Comparison of ENCODE assay signal across 23 cellular contexts in genomic region chr11:34209809-34210208, GRCh38.
DNase-seq lines count a peak whose midpoint lies in the region; ATAC-seq, FAIRE-seq and TF ChIP-seq lines count a peak whose summit lies in the region.
"Had no signal": no experiment of that assay in that cellular context is flagged by ENCODE, and none has a peak within 500 bp of the region (broad histone marks: within the 10 kb centered on the region; RNA-seq: fewer than 3 reads in every experiment).

No MANE protein-coding gene starts in this region.

- no peaks in the 10 kb centered on the region for H3K27me3 ChIP-seq in GM23248 (replicated peaks; ENCODE audit: insufficient read depth)
- H3K27me3 ChIP-seq: stomach, thyroid gland had no signal

- no peak overlapping the region for H3K27ac Mint-ChIP-seq in WTC11
- H3K27ac Mint-ChIP-seq in activated T-helper 1 cell treated with anti-CD3 and anti-CD28 coated beads, Interleukin-12 subunit alpha, Interleukin-12 subunit beta, Interleukin-2, Interleukin-4 antibody, amounts not matched to agents 30 ng/mL and 10 ng/mL and 1 ng/mL, durations not matched to agents 14 hours and 24 hours and 36 hours = no peak overlapping the region
- H3K27ac Mint-ChIP-seq: activated naive CD4-positive, alpha-beta T cell treated with anti-CD3 and anti-CD28 coated beads, Interleukin-2, amount 10 ng/mL, durations not matched to agents 7 days and 5 days had no signal

- WGBS in A549 (ENCODE audit: missing lambda C conversion rate) = 60% methylated on average over 5 of the region's 5 CpGs
- WGBS in GM23248 (ENCODE audit: low coverage in 1 of 2, low lambda C conversion rate in 2 of 2, missing lambda C conversion rate in 2 of 2), 2 experiments = 66 to 75% methylated on average over 5 of the region's 5 CpGs

- 0 out of 2 replicates have a peak, but pooled peaks cover 4% of the 10 kb centered on the region for H3K79me2 ChIP-seq in GM23248 (ENCODE audit: insufficient read depth)

- no peak for FAIRE-seq in A549 (lab: Jason Lieb, UNC)
- no peak for FAIRE-seq in D721Med (lab: Jason Lieb, UNC)
- FAIRE-seq: colon, GM12891 had no signal

- ATAC-seq in A549 (peak in 1 of 2 experiments; percentile 47; a peak in 3 of 6 replicates), WTC11 (peak; percentile 74), left colon (peak; percentile 57), HG02973 (IDR thresholded peaks at IDR 0.05; ENCODE audit: unreplicated experiment) (no peak)
- ATAC-seq: activated CD4-positive, CD25-positive, alpha-beta regulatory T cell treated with anti-CD3 and anti-CD28 coated beads, Interleukin-2, amount 50 U/mL, for 24 hours had no signal

- no peak overlapping the region for H3K4me3 ChIP-seq in A549
- no peak overlapping the region for H3K4me3 ChIP-seq in GM23248
- H3K4me3 ChIP-seq: SK-N-MC, stomach, thyroid gland had no signal

- H3K4me1 Mint-ChIP-seq in WTC11 = peaks cover 38% of the 10 kb centered on the region
- H3K4me1 Mint-ChIP-seq in activated T-helper 1 cell treated with anti-CD3 and anti-CD28 coated beads, Interleukin-12 subunit alpha, Interleukin-12 subunit beta, Interleukin-2, Interleukin-4 antibody, amounts not matched to agents 30 ng/mL and 10 ng/mL and 1 ng/mL, durations not matched to agents 14 hours and 24 hours and 36 hours (ENCODE audit: low read depth) = peaks cover 29% of the 10 kb centered on the region
- H3K4me1 Mint-ChIP-seq: activated naive CD4-positive, alpha-beta T cell treated with anti-CD3 and anti-CD28 coated beads, Interleukin-2, amount 10 ng/mL, durations not matched to agents 7 days and 5 days had no signal

- CTCF ChIA-PET in A549 (lab: Yijun Ruan, JAX) (interaction anchor here (0.6 to 3.7 kb wide), 8 partner anchors 16 to 152 kb away, joined by 3 to 20 read pairs (median 3); no protein-coding TSS in a partner anchor), WTC11 (lab: Charles Lee) (interaction anchor here (0.6 to 2.7 kb wide), 10 partner anchors 16 to 154 kb away, joined by 3 to 17 read pairs (median 4); partner anchors contain the start of gene ABTB2)

- H3K27ac ChIP-seq in A549 (peak overlapping the region in 1 of 2 experiments; percentile 72; a peak in 2 of 6 replicates), GM23248 (no peak overlapping the region)
- H3K27ac ChIP-seq: RWPE1, SK-N-MC, stomach, thyroid gland had no signal

- DNase-seq in A549 (ENCODE audit: low read depth in 1 of 2, low spot score in 1 of 2) (peak in 1 of 2 experiments; percentile 52), GM23248 (peak; percentile 20), WTC11 (ENCODE audit: low spot score) (peak; percentile 25), left colon (no peak), D721Med (ENCODE audit: insufficient read length, low spot score) (no peak)
- DNase-seq in activated T-helper 1 cell treated with anti-CD3 and anti-CD28 coated beads, Interleukin-12 subunit alpha, Interleukin-12 subunit beta, Interleukin-2, Interleukin-4 antibody, amounts not matched to agents 30 ng/mL and 10 ng/mL and 1 ng/mL, durations not matched to agents 14 hours and 24 hours and 36 hours (ENCODE audit: low spot score) = no peak
- DNase-seq: activated CD4-positive, alpha-beta T cell treated with anti-CD3 and anti-CD28 coated beads, Interleukin-2, amount 50 U/mL, for 48 hours; activated naive CD4-positive, alpha-beta T cell treated with anti-CD3 and anti-CD28 coated beads, Interleukin-2, amount 10 ng/mL, durations not matched to agents 7 days and 5 days; COR-L47; effector CD8-positive, alpha-beta T cell; KBM-7; mammary epithelial cell; NCI-H1436; NCI-H2081 treated with DMSO at 0.1 percent for 48 hours; NCI-H345; stomach; thyroid gland had no signal

- H4K20me1 ChIP-seq in GM23248 (ENCODE audit: insufficient read depth) = peaks cover 5% of the 10 kb centered on the region; the same call in 1 of the 2 replicates

- no peak for TF ChIP-seq CTCF in A549 (IDR thresholded peaks at IDR 0.05)
- TF ChIP-seq CTCF in WTC11 (IDR thresholded peaks at IDR 0.05) = no peak
- TF ChIP-seq CTCF in D721Med (IDR thresholded peaks at IDR 0.05; ENCODE audit: insufficient read depth, missing control alignments) = no peak

- intact Hi-C loops in left colon (cut with DNase I, micrococcal nuclease) = no loop called here
- intact Hi-C loops in activated T-helper 1 cell treated with anti-CD3 and anti-CD28 coated beads, Interleukin-12 subunit alpha, Interleukin-12 subunit beta, Interleukin-2, Interleukin-4 antibody, amounts not matched to agents 30 ng/mL and 10 ng/mL and 1 ng/mL, durations not matched to agents 14 hours and 24 hours and 36 hours (cut with micrococcal nuclease) = no loop called here

- H3K9me3 ChIP-seq in A549 (no peaks in the 10 kb centered on the region), GM23248 (ENCODE audit: low read depth) (no peaks in the 10 kb centered on the region)
- H3K9me3 ChIP-seq: stomach, thyroid gland had no signal

- POLR2A ChIA-PET in A549 (lab: Yijun Ruan, JAX) (interaction anchor here (2.0 kb wide), 1 partner anchor 148 kb away, joined by 5 read pairs; the partner anchor contains the start of gene ABTB2), WTC11 (lab: Charles Lee) (no interaction called here)

- peak in 1 of 2 experiments; percentile 48; a peak in 2 of 5 replicates for TF ChIP-seq RAD21 in A549 (conservative IDR thresholded peaks at IDR 0.05 in 1 of 2, IDR thresholded peaks at IDR 0.05 in 1 of 2)

- no peaks in the 10 kb centered on the region for H3K27me3 Mint-ChIP-seq in WTC11 (ENCODE audit: low read depth)
- H3K27me3 Mint-ChIP-seq in activated T-helper 1 cell treated with anti-CD3 and anti-CD28 coated beads, Interleukin-12 subunit alpha, Interleukin-12 subunit beta, Interleukin-2, Interleukin-4 antibody, amounts not matched to agents 30 ng/mL and 10 ng/mL and 1 ng/mL, durations not matched to agents 14 hours and 24 hours and 36 hours (ENCODE audit: insufficient read depth) = peaks cover 16% of the 10 kb centered on the region

- H3K9me2 ChIP-seq in GM23248 (ENCODE audit: insufficient read depth) = no peaks in the 10 kb centered on the region

- no peaks in the 10 kb centered on the region for H3K9me3 Mint-ChIP-seq in WTC11
- no peaks in the 10 kb centered on the region for H3K9me3 Mint-ChIP-seq in activated T-helper 1 cell treated with anti-CD3 and anti-CD28 coated beads, Interleukin-12 subunit alpha, Interleukin-12 subunit beta, Interleukin-2, Interleukin-4 antibody, amounts not matched to agents 30 ng/mL and 10 ng/mL and 1 ng/mL, durations not matched to agents 14 hours and 24 hours and 36 hours
- H3K9me3 Mint-ChIP-seq: activated naive CD4-positive, alpha-beta T cell treated with anti-CD3 and anti-CD28 coated beads, Interleukin-2, amount 10 ng/mL, durations not matched to agents 7 days and 5 days had no signal

- H3K4me3 Mint-ChIP-seq in WTC11 = no peak overlapping the region
- no peak overlapping the region for H3K4me3 Mint-ChIP-seq in activated T-helper 1 cell treated with anti-CD3 and anti-CD28 coated beads, Interleukin-12 subunit alpha, Interleukin-12 subunit beta, Interleukin-2, Interleukin-4 antibody, amounts not matched to agents 30 ng/mL and 10 ng/mL and 1 ng/mL, durations not matched to agents 14 hours and 24 hours and 36 hours
- H3K4me3 Mint-ChIP-seq: activated naive CD4-positive, alpha-beta T cell treated with anti-CD3 and anti-CD28 coated beads, Interleukin-2, amount 10 ng/mL, durations not matched to agents 7 days and 5 days had no signal

- peaks cover 27% of the 10 kb centered on the region for H3F3A ChIP-seq in GM23248 (ENCODE audit: insufficient read depth)

- H3K4me1 ChIP-seq in A549 (peaks cover 77% of the 10 kb centered on the region), GM23248 (ENCODE audit: insufficient read depth) (peaks cover 31% of the 10 kb centered on the region)

- TF ChIP-seq EP300 in A549 (IDR thresholded peaks at IDR 0.05) = no peak

- H3K4me2 ChIP-seq in A549 (no peak overlapping the region), GM23248 (ENCODE audit: unreplicated experiment) (no peak overlapping the region)

- no peaks in the 10 kb centered on the region for H3K36me3 Mint-ChIP-seq in WTC11
- H3K36me3 Mint-ChIP-seq in activated T-helper 1 cell treated with anti-CD3 and anti-CD28 coated beads, Interleukin-12 subunit alpha, Interleukin-12 subunit beta, Interleukin-2, Interleukin-4 antibody, amounts not matched to agents 30 ng/mL and 10 ng/mL and 1 ng/mL, durations not matched to agents 14 hours and 24 hours and 36 hours (ENCODE audit: low read depth) = no peaks in the 10 kb centered on the region
- H3K36me3 Mint-ChIP-seq: activated naive CD4-positive, alpha-beta T cell treated with anti-CD3 and anti-CD28 coated beads, Interleukin-2, amount 10 ng/mL, durations not matched to agents 7 days and 5 days had no signal

- H2AFZ ChIP-seq in GM23248 = no peak overlapping the region

- H3K36me3 ChIP-seq in GM23248 (ENCODE audit: low read depth) = no peaks in the 10 kb centered on the region
- H3K36me3 ChIP-seq: stomach, thyroid gland had no signal

- no peak for TF ChIP-seq POLR2A in A549 (IDR thresholded peaks at IDR 0.05; ENCODE audit: low read length)

- no peak overlapping the region for H3K9ac ChIP-seq in GM23248

- in situ Hi-C loops in GM23248 (cut with MboI) = no loop called here

TF ChIP-seq in A549, 52 proteins besides CTCF, POLR2A, EP300 and RAD21:
- no peak for TF ChIP-seq MAFK (IDR thresholded peaks at IDR 0.05; ENCODE audit: partially characterized antibody)
- TF ChIP-seq SMC3 (IDR thresholded peaks at IDR 0.05) = 0 out of 3 replicates have a peak, but pooled peaks have one; percentile 15

TF ChIP-seq in WTC11, 78 proteins besides CTCF, POLR2A, EP300 and RAD21:
- no peak for TF ChIP-seq TP53 (CRISPR knock-in tag; IDR thresholded peaks at IDR 0.05)
- TF ChIP-seq, protein P1, sequence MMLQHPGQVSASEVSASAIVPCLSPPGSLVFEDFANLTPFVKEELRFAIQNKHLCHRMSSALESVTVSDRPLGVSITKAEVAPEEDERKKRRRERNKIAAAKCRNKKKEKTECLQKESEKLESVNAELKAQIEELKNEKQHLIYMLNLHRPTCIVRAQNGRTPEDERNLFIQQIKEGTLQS (CRISPR knock-in tag; conservative IDR thresholded peaks at IDR 0.05) = no peak
TF ChIP-seq in WTC11: peak in this region for 0.

Comparison
In these comparisons a context has a peak if more than half of its experiments do, and no peak if none do; other contexts are left out.
1. DNase-seq: peak in GM23248 (single experiment) and WTC11 (single experiment); none in left colon (0 of 2), activated T-helper 1 cell treated with anti-CD3 and anti-CD28 coated beads, Interleukin-12 subunit alpha, Interleukin-12 subunit beta, Interleukin-2, Interleukin-4 antibody, amounts not matched to agents 30 ng/mL and 10 ng/mL and 1 ng/mL, durations not matched to agents 14 hours and 24 hours and 36 hours (single experiment) and D721Med (single experiment).